8 cellular contexts compared by ENCODE assay signal in genomic region chr3:27712136-27713065, GRCh38. TPM values are rescaled to one million over a fixed set of nuclear protein-coding genes. Genes with fewer than 3 reads are reported as not detected.
A peak's percentile ranks its signal among the peaks of the same experiment; 100 is the strongest.
DNase-seq lines count a peak whose midpoint lies in the region; ATAC-seq and TF ChIP-seq lines count a peak whose summit lies in the region.

No MANE protein-coding gene starts in this region.

- ATAC-seq in HG02852 (IDR thresholded peaks at IDR 0.05; ENCODE audit: unreplicated experiment): peak; percentile 96

- H3K27me3 ChIP-seq in spleen (replicated peaks in 1 of 7): peaks cover 0 to 72% (median 50%) of the 10 kb centered on the region in 7 donors

- TF ChIP-seq CTCF in WI38 (IDR thresholded peaks at IDR 0.05; ENCODE audit: low read depth, low read length) (peak; percentile 84), cardiac fibroblast (IDR thresholded peaks at IDR 0.05; ENCODE audit: low read depth, low read length) (peak; percentile 89), spleen (IDR thresholded peaks at IDR 0.05 in 8 of 11, conservative IDR thresholded peaks at IDR 0.05 in 3 of 11) (peak; percentile 39 to 85 (median 77))

- H3K9me3 ChIP-seq in spleen: no peaks in the 10 kb centered on the region

- H3K27ac ChIP-seq in spleen: peak overlapping the region in 7 of 8 donors; percentile 58 to 81 (median 70)

- no peak for TF ChIP-seq POLR2A in spleen (IDR thresholded peaks at IDR 0.05)

- WGBS in spleen, 5 donors: 0 to 3% (median 1%) methylated on average over 38 to 49 of the region's 49 CpGs

- peaks cover 12 to 47% (median 30%) of the 10 kb centered on the region in 6 donors for H3K4me1 ChIP-seq in spleen

- H3K4me3 ChIP-seq in WI38 (ENCODE audit: low read depth, low read length) (peak overlapping the region; percentile 63), cardiac fibroblast (replicated peaks in 1 of 2; ENCODE audit: low read depth in 2 of 2, low read length in 2 of 2) (peak overlapping the region; percentile 52 to 59), spleen (peak overlapping the region; percentile 43 to 72 (median 54))

- DNase-seq in NCI-H510A treated with DMSO at 0.1 percent for 48 hours (lab: John Stamatoyannopoulos, UW) (peak; percentile 35), NCI-H510A (lab: John Stamatoyannopoulos, UW) (no peak), NCI-H1694 (lab: John Stamatoyannopoulos, UW) (peak; percentile 1), cardiac fibroblast (ENCODE audit: low read depth in 2 of 2) (peak; percentile 88), iris pigment epithelial cell (ENCODE audit: low read depth) (peak; percentile 86), spleen (peak; percentile 93)

- H3K36me3 ChIP-seq in spleen: no peaks in the 10 kb centered on the region

- intact Hi-C loops in spleen (cut with DNase I; ENCODE audit: low total_unique reads): loop anchor here (5.0 kb wide), 1 partner anchor 620 kb away; no protein-coding TSS in a partner anchor

RNA-seq across cellular contexts. Expression of gene EOMES, which starts 9.7 kb away (rescaled TPM):
- 10 to 100 TPM in 6 of 7 donors, 1 to 10 TPM in 1; 7.7 to 17.2 (median 14.6) TPM for total RNA-seq in spleen
- polyA plus RNA-seq in spleen: 1 to 10 TPM; 1.1 to 2.3 (median 1.3) TPM
